10 cellular contexts compared by ENCODE assay signal in the genomic region with DNA sequence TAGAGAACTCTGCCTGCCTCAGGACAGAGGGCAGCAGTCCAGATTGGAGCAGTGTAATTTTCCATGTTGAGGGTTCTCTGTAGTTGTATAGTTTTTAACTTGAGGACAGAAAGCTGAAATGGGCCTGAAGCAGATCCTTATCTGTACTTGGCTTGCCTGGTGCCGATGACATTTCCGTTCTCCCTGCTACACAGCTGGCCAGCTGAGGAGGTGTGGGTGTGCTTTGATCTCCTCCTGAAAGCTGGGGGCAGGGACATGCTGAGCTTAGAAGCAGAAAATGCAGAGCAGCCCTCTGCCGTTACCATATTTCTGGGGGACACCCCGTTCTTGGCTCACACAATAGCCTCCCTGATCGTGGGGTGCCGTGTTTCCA. TPM values are rescaled to one million over a fixed set of nuclear protein-coding genes. Genes with fewer than 3 reads are reported as not detected.
DNase-seq lines count a peak whose midpoint lies in the region; ATAC-seq, FAIRE-seq and TF ChIP-seq lines count a peak whose summit lies in the region.
"Had no signal": no experiment of that assay in that cellular context is flagged by ENCODE, and none has a peak within 500 bp of the region (broad histone marks: within the 10 kb centered on the region; RNA-seq: fewer than 3 reads in every experiment).

No MANE protein-coding gene starts in this region.

- no peaks in the 10 kb centered on the region for H3K9me3 ChIP-seq in HUES48 (ENCODE audit: control insufficient read depth, insufficient read depth, low read length)

- no peak overlapping the region for H3K4me3 ChIP-seq in HUES48 (ENCODE audit: low read depth, low read length)

- H3K9me3 Mint-ChIP-seq in MCF 10A (ENCODE audit: unreplicated experiment) (no peaks in the 10 kb centered on the region), mesothelial cell of epicardium (no peaks in the 10 kb centered on the region)

- peak overlapping the region; percentile 25 for H3K27ac ChIP-seq in HUES48 (ENCODE audit: low read depth, low read length)

- CTCF ChIA-PET in MCF 10A (lab: Yijun Ruan, JAX): interaction anchor here (1.3 kb wide), 2 partner anchors 9 to 30 kb away, joined by 3 to 4 read pairs; no protein-coding TSS in a partner anchor

- H3K9ac ChIP-seq in HUES48 (ENCODE audit: low read depth, low read length): no peak overlapping the region

- H3K36me3 Mint-ChIP-seq in MCF 10A (ENCODE audit: insufficient read depth, unreplicated experiment): peaks cover 25% of the 10 kb centered on the region
- H3K36me3 Mint-ChIP-seq in mesothelial cell of epicardium: peaks cover 15% of the 10 kb centered on the region

- peaks cover 22% of the 10 kb centered on the region for H3K4me1 ChIP-seq in HUES48 (ENCODE audit: control insufficient read depth, insufficient read depth, low read length)

- no peak for ATAC-seq in GM18517 (IDR thresholded peaks at IDR 0.05; ENCODE audit: unreplicated experiment)
- no peak for ATAC-seq in HG03342 (IDR thresholded peaks at IDR 0.05; ENCODE audit: unreplicated experiment)

- H3K4me1 Mint-ChIP-seq in MCF 10A (ENCODE audit: insufficient read depth, unreplicated experiment): peaks cover 6% of the 10 kb centered on the region
- peaks cover 43% of the 10 kb centered on the region for H3K4me1 Mint-ChIP-seq in mesothelial cell of epicardium

- H3K36me3 ChIP-seq in HUES48 (ENCODE audit: control insufficient read depth, insufficient read depth, low read length): no peaks in the 10 kb centered on the region

- DNase-seq in AG08396 (ENCODE audit: low spot score) (peak; percentile 33), MCF 10A (ENCODE audit: unreplicated experiment) (no peak), mesothelial cell of epicardium (ENCODE audit: low spot score in 2 of 2, unreplicated experiment in 2 of 2) (peak in 1 of 2 experiments; percentile 48), H54 (ENCODE audit: insufficient read length, low spot score) (no peak)
- no peak for DNase-seq in NK-92 treated with Interleukin-12 subunit alpha and Interleukin-12 subunit beta, amount 100 ng/mL, for 24 hours (lab: John Stamatoyannopoulos, UW)
- DNase-seq: DMS79, NCI-H1436 had no signal

- intact Hi-C loops in MCF 10A (cut with micrococcal nuclease): no loop called here

- H3K27me3 Mint-ChIP-seq in MCF 10A (ENCODE audit: insufficient read depth, unreplicated experiment) (no peaks in the 10 kb centered on the region), mesothelial cell of epicardium (ENCODE audit: low read depth) (no peaks in the 10 kb centered on the region)

- POLR2A ChIA-PET in MCF 10A (lab: Yijun Ruan, JAX): interaction anchor here (0.8 to 1.1 kb wide), 2 partner anchors 9 to 11 kb away, joined by 3 to 5 read pairs; a partner anchor contains a TSS

- TF ChIP-seq CTCF in MCF 10A (IDR thresholded peaks at IDR 0.05; ENCODE audit: unreplicated experiment): no peak
- no peak for TF ChIP-seq CTCF in mesothelial cell of epicardium (IDR thresholded peaks at IDR 0.05; ENCODE audit: unreplicated experiment)

- no peak for TF ChIP-seq POLR2A in H54 (IDR thresholded peaks at IDR 0.05; ENCODE audit: low read depth, low read length)

- H3K27ac Mint-ChIP-seq in MCF 10A (ENCODE audit: low read depth, unreplicated experiment) (peak overlapping the region; percentile 37), mesothelial cell of epicardium (peak overlapping the region; percentile 87)

- no peak for FAIRE-seq in H54 (lab: Jason Lieb, UNC)

- BruUV-seq in MCF 10A (replicated peaks; lab: Mats Ljungman, UMichigan): no TSS peak

- no peak overlapping the region for H3K4me3 Mint-ChIP-seq in MCF 10A (ENCODE audit: unreplicated experiment)
- H3K4me3 Mint-ChIP-seq in mesothelial cell of epicardium: no peak overlapping the region

- H3K27me3 ChIP-seq in HUES48 (ENCODE audit: control insufficient read depth, insufficient read depth, low read length): no peaks in the 10 kb centered on the region

RNA-seq across cellular contexts. Expression of a gene that starts 10.4 kb away (rescaled TPM):
- total RNA-seq in MCF 10A (2022) (41.4 and 59.2 TPM in 2 replicates), mesothelial cell of epicardium (14.8 to 19.8 TPM (median 17.9 TPM) in 3 replicates)
